ENCODE assay signal across 8 cellular contexts in genomic region chr1:65069186-65069585, GRCh38.
A peak's percentile ranks its signal among the peaks of the same experiment; 100 is the strongest.
DNase-seq lines count a peak whose midpoint lies in the region; ATAC-seq and TF ChIP-seq lines count a peak whose summit lies in the region.

No MANE protein-coding gene starts in this region.

- no peaks in the 10 kb centered on the region for H3K9me3 ChIP-seq in heart right ventricle
- H3K9me3 ChIP-seq in aorta (ENCODE audit: control insufficient read depth, low read length) = no peaks in the 10 kb centered on the region

- ATAC-seq in heart right ventricle (no peak), left cardiac atrium (no peak), aorta (ENCODE audit: low FRiP score) (no peak), HG02852 (IDR thresholded peaks at IDR 0.05; ENCODE audit: unreplicated experiment) (no peak)

- H3K4me3 Mint-ChIP-seq in brain (peak overlapping the region; percentile 86 to 95 (median 91)), nephron progenitor cell (peak overlapping the region; percentile 99)

- DNase-seq in heart right ventricle = no peak
- no peak for DNase-seq in left cardiac atrium
- no peak for DNase-seq in nephron progenitor cell
- DNase-seq in aorta = no peak
- no peak for DNase-seq in RWPE1 (ENCODE audit: low spot score)
- DNase-seq in NCI-H524 (lab: John Stamatoyannopoulos, UW) = no peak

- H3K27ac ChIP-seq in heart right ventricle = peak overlapping the region in 9 of 10 donors; percentile 97 to 100 (median 99)
- H3K27ac ChIP-seq in aorta (ENCODE audit: low read depth in 1 of 2, low read length in 2 of 2) = peak overlapping the region; percentile 61 to 100
- H3K27ac ChIP-seq in RWPE1 = no peak overlapping the region

- TF ChIP-seq CTCF in heart right ventricle (IDR thresholded peaks at IDR 0.05) = no peak
- TF ChIP-seq CTCF in brain (conservative IDR thresholded peaks at IDR 0.05) = no peak
- no peak for TF ChIP-seq CTCF in nephron progenitor cell (IDR thresholded peaks at IDR 0.05)
- TF ChIP-seq CTCF in RWPE1 (conservative IDR thresholded peaks at IDR 0.05; ENCODE audit: low read depth) = no peak

- H3K27me3 Mint-ChIP-seq in brain (peaks cover 23% of the 10 kb centered on the region), nephron progenitor cell (ENCODE audit: low read depth, poor library complexity) (peaks cover 53% of the 10 kb centered on the region)

- peaks cover 3% of the 10 kb centered on the region for H3K36me3 Mint-ChIP-seq in brain
- H3K36me3 Mint-ChIP-seq in nephron progenitor cell (ENCODE audit: low read depth) = peaks cover 4% of the 10 kb centered on the region

- H3K4me3 ChIP-seq in heart right ventricle (peak overlapping the region in 8 of 10 donors; percentile 70 to 99 (median 92)), aorta (ENCODE audit: low read length in 2 of 2) (peak overlapping the region in 1 of 2 donors; percentile 78)

- POLR2A ChIA-PET in RWPE1 (lab: Yijun Ruan, JAX; ENCODE audit: low non-redundant PET) = interaction anchor here (0.5 to 0.7 kb wide), 2 partner anchors 24 to 351 kb away, joined by 4 read pairs; no protein-coding TSS in a partner anchor

- WGBS in heart right ventricle, 2 donors = 78 to 87% methylated on average over 4 of the region's 4 CpGs
- 70 to 76% methylated on average over 4 of the region's 4 CpGs for WGBS in aorta, 2 donors

- H3K27ac Mint-ChIP-seq in brain = peak overlapping the region; percentile 95 to 99 (median 98)
- no peak overlapping the region for H3K27ac Mint-ChIP-seq in nephron progenitor cell

- H3K4me1 ChIP-seq in heart right ventricle (peaks cover 0 to 29% (median 24%) of the 10 kb centered on the region in 9 donors), aorta (ENCODE audit: control insufficient read depth in 1 of 2, insufficient read depth in 2 of 2, low read length in 2 of 2) (no peaks in the 10 kb centered on the region)

- no peaks in the 10 kb centered on the region for H3K9me3 Mint-ChIP-seq in brain
- H3K9me3 Mint-ChIP-seq in nephron progenitor cell = no peaks in the 10 kb centered on the region

- peaks cover 0 to 2% (median 0%) of the 10 kb centered on the region in 9 donors for H3K36me3 ChIP-seq in heart right ventricle
- H3K36me3 ChIP-seq in aorta (ENCODE audit: control insufficient read depth in 1 of 2, insufficient read depth in 2 of 2, low read length in 1 of 2) = no peaks in the 10 kb centered on the region

- intact Hi-C loops in heart right ventricle (cut with DNase I) (loop anchor here in 8 of 10 donors (5.0 to 10.0 kb wide), 16 partner anchors 67 to 616 kb away; partner anchors contain the start of genes LEPR (in 6 of the 8), LEPROT (in 6 of the 8), AK4 (in 3 of the 8) and JAK1 (in 3 of the 8)), left cardiac atrium (cut with DNase I) (loop anchor here in 1 of 2 donors (10.0 kb wide), 2 partner anchors 76 to 616 kb away; partner anchors contain the start of gene AK4), aorta (cut with DNase I) (loop anchor here (5.0 to 10.0 kb wide), 4 partner anchors 67 to 616 kb away; no protein-coding TSS in a partner anchor)

- H3K4me1 Mint-ChIP-seq in brain = peaks cover 48% of the 10 kb centered on the region
- peaks cover 31% of the 10 kb centered on the region for H3K4me1 Mint-ChIP-seq in nephron progenitor cell

- CTCF ChIA-PET in RWPE1 (lab: Yijun Ruan, JAX) = interaction anchor here (1.0 kb wide), 1 partner anchor 619 kb away, joined by 5 read pairs; no protein-coding TSS in a partner anchor

- no peaks in the 10 kb centered on the region for H3K27me3 ChIP-seq in heart right ventricle
- no peaks in the 10 kb centered on the region for H3K27me3 ChIP-seq in aorta (ENCODE audit: control insufficient read depth in 1 of 2, insufficient read depth in 2 of 2, low read length in 1 of 2)
